In the genomic region with DNA sequence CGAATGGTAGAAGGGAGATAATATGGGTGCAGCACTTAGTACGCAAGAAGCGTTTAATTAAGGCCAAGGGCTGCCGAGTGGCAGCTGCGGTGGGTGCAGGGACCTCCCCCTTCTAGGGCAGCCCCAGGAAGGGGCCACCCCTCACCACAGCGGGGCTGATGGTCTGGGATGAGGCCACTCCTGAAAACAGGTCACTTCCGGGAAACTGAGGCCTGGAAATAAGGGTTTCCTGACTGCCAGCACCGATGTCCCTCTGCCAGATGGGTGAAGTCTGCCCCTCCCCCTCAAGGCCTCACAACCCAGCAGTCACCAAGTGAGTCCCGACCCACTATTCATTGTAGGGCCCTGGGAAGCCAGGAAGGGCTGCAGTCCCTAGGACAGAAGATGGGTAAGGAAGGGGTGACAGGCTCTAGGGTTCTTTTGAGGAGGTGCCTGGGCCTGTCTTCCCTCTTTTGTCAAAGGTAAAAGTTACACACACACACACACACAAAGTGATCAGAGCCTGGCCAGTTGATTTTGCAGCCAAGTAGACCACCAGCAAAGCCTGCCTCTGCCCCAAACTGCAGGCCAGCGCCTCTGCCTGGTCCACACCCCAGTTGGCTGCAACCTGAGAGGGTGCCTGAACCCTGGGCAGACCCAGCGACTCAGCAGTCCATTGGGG, we compare ENCODE assay signal across 1 cellular context.
A peak's percentile ranks its signal among the peaks of the same experiment; 100 is the strongest.
TF ChIP-seq lines count a peak whose summit lies in the region.

No MANE protein-coding gene starts in this region.

TF ChIP-seq in HepG2, 621 proteins besides CTCF, POLR2A, EP300 and RAD21 (continued from another document and continues in another):
- TF ChIP-seq, protein P1, sequence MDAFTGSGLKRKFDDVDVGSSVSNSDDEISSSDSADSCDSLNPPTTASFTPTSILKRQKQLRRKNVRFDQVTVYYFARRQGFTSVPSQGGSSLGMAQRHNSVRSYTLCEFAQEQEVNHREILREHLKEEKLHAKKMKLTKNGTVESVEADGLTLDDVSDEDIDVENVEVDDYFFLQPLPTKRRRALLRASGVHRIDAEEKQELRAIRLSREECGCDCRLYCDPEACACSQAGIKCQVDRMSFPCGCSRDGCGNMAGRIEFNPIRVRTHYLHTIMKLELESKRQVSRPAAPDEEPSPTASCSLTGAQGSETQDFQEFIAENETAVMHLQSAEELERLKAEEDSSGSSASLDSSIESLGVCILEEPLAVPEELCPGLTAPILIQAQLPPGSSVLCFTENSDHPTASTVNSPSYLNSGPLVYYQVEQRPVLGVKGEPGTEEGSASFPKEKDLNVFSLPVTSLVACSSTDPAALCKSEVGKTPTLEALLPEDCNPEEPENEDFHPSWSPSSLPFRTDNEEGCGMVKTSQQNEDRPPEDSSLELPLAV (CRISPR knock-in tag; conservative IDR thresholded peaks at IDR 0.05; ENCODE audit: low read depth), result no peak
- TF ChIP-seq ZFP82 (CRISPR knock-in tag; IDR thresholded peaks at IDR 0.05; ENCODE audit: borderline replicate concordance) (0 out of 2 replicates have a peak, but pooled peaks have one; percentile 51), MZF1 (CRISPR knock-in tag; IDR thresholded peaks at IDR 0.05; ENCODE audit: borderline replicate concordance) (no peak), ARNTL (CRISPR knock-in tag; IDR thresholded peaks at IDR 0.05) (peak; percentile 7; the same call in 1 of the 2 replicates), HMG20B (CRISPR knock-in tag; conservative IDR thresholded peaks at IDR 0.05) (no peak), FOXK1 (CRISPR knock-in tag; IDR thresholded peaks at IDR 0.05; ENCODE audit: borderline replicate concordance, low read depth) (0 out of 2 replicates have a peak, but pooled peaks have one; percentile 4), POLR2G (IDR thresholded peaks at IDR 0.05; ENCODE audit: low read depth, low read length) (0 out of 2 replicates have a peak, but pooled peaks have one; percentile 4), ZFP41 (CRISPR knock-in tag; IDR thresholded peaks at IDR 0.05; ENCODE audit: borderline replicate concordance) (no peak), CC2D1A (CRISPR knock-in tag; IDR thresholded peaks at IDR 0.05) (no peak), ZBTB20 (CRISPR knock-in tag; IDR thresholded peaks at IDR 0.05; ENCODE audit: borderline replicate concordance, low read depth) (peak; percentile 14; the same call in 1 of the 2 replicates), FOXP1 (IDR thresholded peaks at IDR 0.05) (no peak), FOXP1 (CRISPR knock-in tag; IDR thresholded peaks at IDR 0.05) (no peak), HHEX (CRISPR knock-in tag; IDR thresholded peaks at IDR 0.05) (no peak), ZNF674 (CRISPR knock-in tag; IDR thresholded peaks at IDR 0.05; ENCODE audit: low read depth) (no peak), CEBPB (IDR thresholded peaks at IDR 0.05; ENCODE audit: borderline replicate concordance, low read depth, low read length) (no peak), RFX3 (CRISPR knock-in tag; IDR thresholded peaks at IDR 0.05) (no peak), IRF2 (CRISPR knock-in tag; IDR thresholded peaks at IDR 0.05) (no peak), REXO4 (CRISPR knock-in tag; IDR thresholded peaks at IDR 0.05; ENCODE audit: borderline replicate concordance) (no peak), JARID2 (CRISPR knock-in tag; IDR thresholded peaks at IDR 0.05; ENCODE audit: insufficient replicate concordance) (no peak), ZKSCAN1 (IDR thresholded peaks at IDR 0.05; ENCODE audit: low read length) (no peak), ZNF879 (CRISPR knock-in tag; IDR thresholded peaks at IDR 0.05) (no peak), ZNF660 (CRISPR knock-in tag; IDR thresholded peaks at IDR 0.05; ENCODE audit: borderline replicate concordance, low read depth) (no peak), NFIB (CRISPR knock-in tag; IDR thresholded peaks at IDR 0.05; ENCODE audit: borderline replicate concordance) (no peak), HDAC1 (CRISPR knock-in tag; IDR thresholded peaks at IDR 0.05) (peak; percentile 36; the same call in 1 of the 2 replicates), ELF3 (CRISPR knock-in tag; IDR thresholded peaks at IDR 0.05) (no peak), SALL2 (CRISPR knock-in tag; IDR thresholded peaks at IDR 0.05) (0 out of 2 replicates have a peak, but pooled peaks have one; percentile 8), SRSF4 (IDR thresholded peaks at IDR 0.05; ENCODE audit: low read depth, low read length, poor library complexity, severe bottlenecking) (no peak), RFX1 (IDR thresholded peaks at IDR 0.05) (no peak), ZNF337 (CRISPR knock-in tag; IDR thresholded peaks at IDR 0.05; ENCODE audit: borderline replicate concordance, low read depth) (no peak), GATAD2A (CRISPR knock-in tag; IDR thresholded peaks at IDR 0.05) (no peak)
- TF ChIP-seq, protein P2, sequence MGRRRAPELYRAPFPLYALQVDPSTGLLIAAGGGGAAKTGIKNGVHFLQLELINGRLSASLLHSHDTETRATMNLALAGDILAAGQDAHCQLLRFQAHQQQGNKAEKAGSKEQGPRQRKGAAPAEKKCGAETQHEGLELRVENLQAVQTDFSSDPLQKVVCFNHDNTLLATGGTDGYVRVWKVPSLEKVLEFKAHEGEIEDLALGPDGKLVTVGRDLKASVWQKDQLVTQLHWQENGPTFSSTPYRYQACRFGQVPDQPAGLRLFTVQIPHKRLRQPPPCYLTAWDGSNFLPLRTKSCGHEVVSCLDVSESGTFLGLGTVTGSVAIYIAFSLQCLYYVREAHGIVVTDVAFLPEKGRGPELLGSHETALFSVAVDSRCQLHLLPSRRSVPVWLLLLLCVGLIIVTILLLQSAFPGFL (CRISPR knock-in tag; IDR thresholded peaks at IDR 0.05), result no peak
- TF ChIP-seq, protein P3, sequence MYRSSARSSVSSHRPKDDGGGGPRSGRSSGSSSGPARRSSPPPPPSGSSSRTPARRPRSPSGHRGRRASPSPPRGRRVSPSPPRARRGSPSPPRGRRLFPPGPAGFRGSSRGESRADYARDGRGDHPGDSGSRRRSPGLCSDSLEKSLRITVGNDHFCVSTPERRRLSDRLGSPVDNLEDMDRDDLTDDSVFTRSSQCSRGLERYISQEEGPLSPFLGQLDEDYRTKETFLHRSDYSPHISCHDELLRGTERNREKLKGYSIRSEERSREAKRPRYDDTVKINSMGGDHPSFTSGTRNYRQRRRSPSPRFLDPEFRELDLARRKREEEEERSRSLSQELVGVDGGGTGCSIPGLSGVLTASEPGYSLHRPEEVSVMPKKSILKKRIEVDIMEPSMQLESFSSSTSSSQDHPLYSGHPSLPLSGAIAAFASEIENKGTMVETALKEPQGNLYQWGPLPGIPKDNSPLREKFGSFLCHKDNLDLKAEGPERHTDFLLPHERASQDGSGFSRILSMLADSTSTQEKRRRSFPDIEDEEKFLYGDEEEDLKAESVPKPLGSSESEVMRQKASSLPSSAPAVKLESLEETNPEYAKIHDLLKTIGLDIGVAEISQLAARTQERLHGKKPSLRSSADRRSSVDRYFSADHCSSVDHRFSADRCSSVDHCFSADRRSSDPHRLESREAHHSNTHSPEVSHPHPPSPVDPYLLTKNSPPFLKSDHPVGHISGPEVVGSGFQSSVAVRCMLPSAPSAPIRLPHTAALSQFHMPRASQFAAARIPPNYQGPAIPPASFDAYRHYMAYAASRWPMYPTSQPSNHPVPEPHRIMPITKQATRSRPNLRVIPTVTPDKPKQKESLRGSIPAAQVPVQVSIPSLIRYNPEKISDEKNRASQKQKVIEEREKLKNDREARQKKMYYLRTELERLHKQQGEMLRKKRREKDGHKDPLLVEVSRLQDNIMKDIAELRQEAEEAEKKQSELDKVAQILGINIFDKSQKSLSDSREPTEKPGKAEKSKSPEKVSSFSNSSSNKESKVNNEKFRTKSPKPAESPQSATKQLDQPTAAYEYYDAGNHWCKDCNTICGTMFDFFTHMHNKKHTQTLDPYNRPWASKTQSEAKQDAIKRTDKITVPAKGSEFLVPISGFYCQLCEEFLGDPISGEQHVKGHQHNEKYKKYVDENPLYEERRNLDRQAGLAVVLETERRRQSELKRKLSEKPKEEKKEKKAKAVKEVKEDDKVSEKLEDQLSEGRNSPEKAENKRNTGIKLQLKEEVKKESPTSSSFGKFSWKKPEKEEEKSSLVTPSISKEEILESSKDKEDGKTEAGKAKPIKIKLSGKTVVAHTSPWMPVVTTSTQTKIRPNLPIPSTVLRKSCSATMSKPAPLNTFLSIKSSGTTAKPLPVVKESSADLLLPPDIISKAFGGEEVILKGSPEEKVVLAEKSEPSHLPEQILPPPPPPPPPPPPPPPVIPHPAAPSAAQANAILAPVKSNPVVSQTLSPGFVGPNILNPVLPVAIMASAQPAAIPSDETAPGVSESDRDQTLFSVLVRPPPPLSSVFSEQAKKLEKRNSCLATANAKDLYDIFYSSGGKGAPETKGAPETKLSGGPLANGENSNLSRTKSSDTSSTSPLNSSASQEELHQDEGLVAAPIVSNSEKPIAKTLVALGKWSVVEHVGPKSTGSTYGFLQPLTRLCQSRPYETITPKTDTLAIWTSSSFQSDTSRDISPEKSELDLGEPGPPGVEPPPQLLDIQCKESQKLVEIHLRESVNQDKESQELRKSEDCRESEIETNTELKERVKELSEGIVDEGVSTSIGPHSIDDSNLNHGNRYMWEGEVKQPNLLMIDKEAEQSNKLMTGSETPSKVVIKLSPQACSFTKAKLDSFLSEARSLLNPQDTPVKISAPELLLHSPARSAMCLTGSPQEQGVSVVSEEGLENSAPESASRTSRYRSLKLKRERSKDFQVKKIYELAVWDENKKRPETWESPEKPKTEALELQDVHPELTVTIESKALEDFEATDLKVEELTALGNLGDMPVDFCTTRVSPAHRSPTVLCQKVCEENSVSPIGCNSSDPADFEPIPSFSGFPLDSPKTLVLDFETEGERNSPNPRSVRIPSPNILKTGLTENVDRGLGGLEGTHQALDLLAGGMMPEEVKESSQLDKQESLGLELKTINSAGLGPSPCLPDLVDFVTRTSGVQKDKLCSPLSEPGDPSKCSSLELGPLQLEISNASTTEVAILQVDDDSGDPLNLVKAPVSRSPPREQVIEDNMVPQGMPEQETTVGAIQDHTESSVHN (CRISPR knock-in tag; IDR thresholded peaks at IDR 0.05), result no peak
- TF ChIP-seq, protein P4, sequence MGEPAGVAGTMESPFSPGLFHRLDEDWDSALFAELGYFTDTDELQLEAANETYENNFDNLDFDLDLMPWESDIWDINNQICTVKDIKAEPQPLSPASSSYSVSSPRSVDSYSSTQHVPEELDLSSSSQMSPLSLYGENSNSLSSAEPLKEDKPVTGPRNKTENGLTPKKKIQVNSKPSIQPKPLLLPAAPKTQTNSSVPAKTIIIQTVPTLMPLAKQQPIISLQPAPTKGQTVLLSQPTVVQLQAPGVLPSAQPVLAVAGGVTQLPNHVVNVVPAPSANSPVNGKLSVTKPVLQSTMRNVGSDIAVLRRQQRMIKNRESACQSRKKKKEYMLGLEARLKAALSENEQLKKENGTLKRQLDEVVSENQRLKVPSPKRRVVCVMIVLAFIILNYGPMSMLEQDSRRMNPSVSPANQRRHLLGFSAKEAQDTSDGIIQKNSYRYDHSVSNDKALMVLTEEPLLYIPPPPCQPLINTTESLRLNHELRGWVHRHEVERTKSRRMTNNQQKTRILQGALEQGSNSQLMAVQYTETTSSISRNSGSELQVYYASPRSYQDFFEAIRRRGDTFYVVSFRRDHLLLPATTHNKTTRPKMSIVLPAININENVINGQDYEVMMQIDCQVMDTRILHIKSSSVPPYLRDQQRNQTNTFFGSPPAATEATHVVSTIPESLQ (CRISPR knock-in tag; conservative IDR thresholded peaks at IDR 0.05), result no peak
- TF ChIP-seq, protein P5, sequence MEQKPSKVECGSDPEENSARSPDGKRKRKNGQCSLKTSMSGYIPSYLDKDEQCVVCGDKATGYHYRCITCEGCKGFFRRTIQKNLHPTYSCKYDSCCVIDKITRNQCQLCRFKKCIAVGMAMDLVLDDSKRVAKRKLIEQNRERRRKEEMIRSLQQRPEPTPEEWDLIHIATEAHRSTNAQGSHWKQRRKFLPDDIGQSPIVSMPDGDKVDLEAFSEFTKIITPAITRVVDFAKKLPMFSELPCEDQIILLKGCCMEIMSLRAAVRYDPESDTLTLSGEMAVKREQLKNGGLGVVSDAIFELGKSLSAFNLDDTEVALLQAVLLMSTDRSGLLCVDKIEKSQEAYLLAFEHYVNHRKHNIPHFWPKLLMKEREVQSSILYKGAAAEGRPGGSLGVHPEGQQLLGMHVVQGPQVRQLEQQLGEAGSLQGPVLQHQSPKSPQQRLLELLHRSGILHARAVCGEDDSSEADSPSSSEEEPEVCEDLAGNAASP (CRISPR knock-in tag; IDR thresholded peaks at IDR 0.05; ENCODE audit: borderline replicate concordance), result no peak
- TF ChIP-seq, protein P6, sequence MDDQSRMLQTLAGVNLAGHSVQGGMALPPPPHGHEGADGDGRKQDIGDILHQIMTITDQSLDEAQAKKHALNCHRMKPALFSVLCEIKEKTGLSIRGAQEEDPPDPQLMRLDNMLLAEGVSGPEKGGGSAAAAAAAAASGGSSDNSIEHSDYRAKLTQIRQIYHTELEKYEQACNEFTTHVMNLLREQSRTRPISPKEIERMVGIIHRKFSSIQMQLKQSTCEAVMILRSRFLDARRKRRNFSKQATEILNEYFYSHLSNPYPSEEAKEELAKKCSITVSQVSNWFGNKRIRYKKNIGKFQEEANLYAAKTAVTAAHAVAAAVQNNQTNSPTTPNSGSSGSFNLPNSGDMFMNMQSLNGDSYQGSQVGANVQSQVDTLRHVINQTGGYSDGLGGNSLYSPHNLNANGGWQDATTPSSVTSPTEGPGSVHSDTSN (CRISPR knock-in tag; IDR thresholded peaks at IDR 0.05; ENCODE audit: borderline replicate concordance), result no peak
- TF ChIP-seq, protein P7, sequence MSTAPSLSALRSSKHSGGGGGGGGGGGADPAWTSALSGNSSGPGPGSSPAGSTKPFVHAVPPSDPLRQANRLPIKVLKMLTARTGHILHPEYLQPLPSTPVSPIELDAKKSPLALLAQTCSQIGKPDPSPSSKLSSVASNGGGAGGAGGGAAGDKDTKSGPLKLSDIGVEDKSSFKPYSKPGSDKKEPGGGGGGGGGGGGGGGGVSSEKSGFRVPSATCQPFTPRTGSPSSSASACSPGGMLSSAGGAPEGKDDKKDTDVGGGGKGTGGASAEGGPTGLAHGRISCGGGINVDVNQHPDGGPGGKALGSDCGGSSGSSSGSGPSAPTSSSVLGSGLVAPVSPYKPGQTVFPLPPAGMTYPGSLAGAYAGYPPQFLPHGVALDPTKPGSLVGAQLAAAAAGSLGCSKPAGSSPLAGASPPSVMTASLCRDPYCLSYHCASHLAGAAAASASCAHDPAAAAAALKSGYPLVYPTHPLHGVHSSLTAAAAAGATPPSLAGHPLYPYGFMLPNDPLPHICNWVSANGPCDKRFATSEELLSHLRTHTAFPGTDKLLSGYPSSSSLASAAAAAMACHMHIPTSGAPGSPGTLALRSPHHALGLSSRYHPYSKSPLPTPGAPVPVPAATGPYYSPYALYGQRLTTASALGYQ (CRISPR knock-in tag; IDR thresholded peaks at IDR 0.05), result no peak
- TF ChIP-seq, protein P8, sequence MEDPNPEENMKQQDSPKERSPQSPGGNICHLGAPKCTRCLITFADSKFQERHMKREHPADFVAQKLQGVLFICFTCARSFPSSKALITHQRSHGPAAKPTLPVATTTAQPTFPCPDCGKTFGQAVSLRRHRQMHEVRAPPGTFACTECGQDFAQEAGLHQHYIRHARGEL (CRISPR knock-in tag; IDR thresholded peaks at IDR 0.05), result no peak
- TF ChIP-seq, protein P9, sequence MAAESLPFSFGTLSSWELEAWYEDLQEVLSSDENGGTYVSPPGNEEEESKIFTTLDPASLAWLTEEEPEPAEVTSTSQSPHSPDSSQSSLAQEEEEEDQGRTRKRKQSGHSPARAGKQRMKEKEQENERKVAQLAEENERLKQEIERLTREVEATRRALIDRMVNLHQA (CRISPR knock-in tag; IDR thresholded peaks at IDR 0.05), result no peak
- TF ChIP-seq, protein P10, sequence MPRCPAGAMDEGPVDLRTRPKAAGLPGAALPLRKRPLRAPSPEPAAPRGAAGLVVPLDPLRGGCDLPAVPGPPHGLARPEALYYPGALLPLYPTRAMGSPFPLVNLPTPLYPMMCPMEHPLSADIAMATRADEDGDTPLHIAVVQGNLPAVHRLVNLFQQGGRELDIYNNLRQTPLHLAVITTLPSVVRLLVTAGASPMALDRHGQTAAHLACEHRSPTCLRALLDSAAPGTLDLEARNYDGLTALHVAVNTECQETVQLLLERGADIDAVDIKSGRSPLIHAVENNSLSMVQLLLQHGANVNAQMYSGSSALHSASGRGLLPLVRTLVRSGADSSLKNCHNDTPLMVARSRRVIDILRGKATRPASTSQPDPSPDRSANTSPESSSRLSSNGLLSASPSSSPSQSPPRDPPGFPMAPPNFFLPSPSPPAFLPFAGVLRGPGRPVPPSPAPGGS (CRISPR knock-in tag; IDR thresholded peaks at IDR 0.05), result no peak
